ENCODE assay signal across 13 cellular contexts in genomic region chr12:111867531-111867930, GRCh38.
"Had no signal": no experiment of that assay in that cellular context is flagged by ENCODE, and none has a peak within 500 bp of the region (broad histone marks: within the 10 kb centered on the region; RNA-seq: fewer than 3 reads in every experiment).

No MANE protein-coding gene starts in this region.

- H3K9me3 Mint-ChIP-seq: nephron had no signal

- H3K27ac ChIP-seq: breast epithelium, foreskin keratinocyte, sigmoid colon had no signal

- H3K9ac ChIP-seq: SK-N-SH had no signal

- H3K4me1 ChIP-seq: breast epithelium, foreskin keratinocyte, sigmoid colon had no signal

- H3K4me3 Mint-ChIP-seq: activated naive CD8-positive, alpha-beta T cell; nephron had no signal

- ATAC-seq: foreskin keratinocyte, left lobe of liver had no signal

- H3K4me2 ChIP-seq: SK-N-SH had no signal

- DNase-seq: activated CD4-positive, alpha-beta T cell treated with anti-CD3 and anti-CD28 coated beads for 48 hours; amygdala; foreskin keratinocyte; sigmoid colon; SK-N-SH; stimulated activated CD4-positive, alpha-beta T cell treated with anti-CD3 and anti-CD28 coated beads, Interleukin-12 subunit alpha, Interleukin-12 subunit beta, amount 100 ng/mL, for 4 hours; stimulated activated naive CD4-positive, alpha-beta T cell treated with Interleukin-2 at 50 U/mL for 16 hours had no signal

- H3K27ac Mint-ChIP-seq: nephron had no signal

- H3K4me1 Mint-ChIP-seq: nephron had no signal

- H3K4me3 ChIP-seq: breast epithelium, sigmoid colon had no signal

- H3K9me3 ChIP-seq: breast epithelium, sigmoid colon, SK-N-SH had no signal

- FAIRE-seq: endothelial cell of umbilical vein, islet of Langerhans had no signal

- H3K27me3 Mint-ChIP-seq: activated naive CD8-positive, alpha-beta T cell had no signal

- H3K27me3 ChIP-seq: breast epithelium, foreskin keratinocyte, sigmoid colon had no signal
